In the genomic region with DNA sequence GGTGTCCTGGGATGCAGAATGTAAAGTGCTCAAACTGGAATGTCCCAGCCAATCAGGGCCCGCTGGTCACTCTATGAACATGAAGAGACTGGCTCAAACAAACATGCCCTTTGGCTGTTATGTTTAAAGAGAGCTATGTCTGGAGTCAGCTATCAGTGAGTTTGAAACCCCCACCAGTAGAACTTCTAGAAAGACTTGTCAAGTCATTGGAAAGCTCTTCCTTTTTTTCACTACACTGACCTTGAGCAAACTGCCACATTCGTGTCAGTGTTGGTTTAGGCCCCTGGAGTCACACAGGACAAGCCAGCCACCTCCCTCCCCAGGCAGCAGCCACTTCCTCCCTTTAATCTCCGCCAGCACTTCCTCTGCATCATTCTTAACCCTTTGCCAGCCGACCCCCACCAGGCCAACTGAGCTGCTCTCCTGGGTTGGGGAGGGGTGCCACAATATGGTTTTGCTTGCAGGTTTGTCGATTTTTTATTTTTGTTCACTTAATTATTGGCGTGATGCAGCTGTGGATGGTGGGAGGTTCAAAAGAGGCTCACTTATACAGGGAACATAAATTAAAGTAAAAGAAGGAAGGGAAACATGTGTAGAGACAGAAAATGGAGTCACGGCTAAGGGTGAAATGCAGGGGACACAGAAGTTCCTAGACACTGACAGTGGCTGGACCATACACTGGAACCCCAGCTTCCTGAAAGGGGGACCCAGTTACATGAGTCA, we compare ENCODE assay signal across 9 cellular contexts. TPM values are rescaled to one million over a fixed set of nuclear protein-coding genes. Genes with fewer than 3 reads are reported as not detected.
DNase-seq lines count a peak whose midpoint lies in the region; TF ChIP-seq lines count a peak whose summit lies in the region.
"Had no signal": no experiment of that assay in that cellular context is flagged by ENCODE, and none has a peak within 500 bp of the region (broad histone marks: within the 10 kb centered on the region; RNA-seq: fewer than 3 reads in every experiment).

No MANE protein-coding gene starts in this region.

- peaks cover 0 to 7% of the 10 kb centered on the region in 2 experiments; a peak in 1 of 5 replicates for H3K9me3 Mint-ChIP-seq in H9

- no peaks in the 10 kb centered on the region for H3K79me1 ChIP-seq in H9 (ENCODE audit: insufficient read depth, low read depth, low read length, poor library complexity, severe bottlenecking)

- H3K9ac ChIP-seq in colonic mucosa (ENCODE audit: low read depth in 2 of 2, low read length in 2 of 2), result peak overlapping the region in 1 of 2 donors; percentile 18
- no peak overlapping the region for H3K9ac ChIP-seq in muscle layer of colon (ENCODE audit: low read length)
- H3K9ac ChIP-seq in H9 (ENCODE audit: extremely low read depth, insufficient read length, low read length), result no peak overlapping the region

- no peaks in the 10 kb centered on the region for H3K9me2 ChIP-seq in PC-9 (ENCODE audit: insufficient read depth)

- no peak overlapping the region for H2BK15ac ChIP-seq in H9 (ENCODE audit: low read depth, low read length)

- H3K9me3 ChIP-seq in colonic mucosa, result no peaks in the 10 kb centered on the region
- no peaks in the 10 kb centered on the region for H3K9me3 ChIP-seq in muscle layer of colon (ENCODE audit: low read length)
- H3K9me3 ChIP-seq in H9 (ENCODE audit: control insufficient read depth, low read depth, low read length), result no peaks in the 10 kb centered on the region
- H3K9me3 ChIP-seq in PC-9 (ENCODE audit: insufficient read depth, low read depth), result no peaks in the 10 kb centered on the region

- H4K20me1 ChIP-seq in H9 (ENCODE audit: control insufficient read depth, insufficient read depth, insufficient read length) (no peaks in the 10 kb centered on the region), PC-9 (ENCODE audit: insufficient read depth) (no peaks in the 10 kb centered on the region)

- H3K27ac Mint-ChIP-seq in H9, result peak overlapping the region in 1 of 3 experiments; percentile 10; a peak in 2 of 7 replicates

- H3K18ac ChIP-seq in H9 (ENCODE audit: insufficient read length, low read depth, low read length), result no peak overlapping the region

- no peaks in the 10 kb centered on the region for H3K4me1 ChIP-seq in colonic mucosa
- peaks cover 40% of the 10 kb centered on the region for H3K4me1 ChIP-seq in muscle layer of colon (ENCODE audit: insufficient read depth, low read length)
- peaks cover 22% of the 10 kb centered on the region for H3K4me1 ChIP-seq in H9 (ENCODE audit: insufficient read depth, low read length)
- H3K4me1 ChIP-seq in PC-9 (replicated peaks; ENCODE audit: insufficient read depth), result no peaks in the 10 kb centered on the region

- H4K5ac ChIP-seq in H9 (ENCODE audit: insufficient read length, low read depth, low read length), result no peak overlapping the region

- H3K23me2 ChIP-seq in H9 (ENCODE audit: insufficient read length, low read depth, low read length, poor library complexity, severe bottlenecking), result no peaks in the 10 kb centered on the region

- H3K36me3 ChIP-seq in colonic mucosa, result no peaks in the 10 kb centered on the region
- no peaks in the 10 kb centered on the region for H3K36me3 ChIP-seq in muscle layer of colon (ENCODE audit: insufficient read depth, low read length)
- no peaks in the 10 kb centered on the region for H3K36me3 ChIP-seq in PC-9 (ENCODE audit: low read depth)

- H2AK5ac ChIP-seq in H9 (ENCODE audit: insufficient read length, low read length), result no peak overlapping the region

- TF ChIP-seq CTCF in colonic mucosa (IDR thresholded peaks at IDR 0.05) (no peak), H9 (conservative IDR thresholded peaks at IDR 0.05) (no peak), PC-9 (conservative IDR thresholded peaks at IDR 0.05) (no peak)

- POLR2A ChIA-PET in PC-9 (lab: Charles Lee; ENCODE audit: unreplicated experiment), result no interaction called here

- no peak overlapping the region for H3K23ac ChIP-seq in H9 (ENCODE audit: insufficient read length, low read depth, low read length)

- H3K27me3 ChIP-seq in colonic mucosa (no peaks in the 10 kb centered on the region), muscle layer of colon (ENCODE audit: control insufficient read depth in 1 of 2, insufficient read depth in 2 of 2, low read length in 2 of 2) (no peaks in the 10 kb centered on the region), H9 (ENCODE audit: insufficient read depth, low read length) (no peaks in the 10 kb centered on the region), PC-9 (ENCODE audit: insufficient read depth, low read depth) (peaks cover 17% of the 10 kb centered on the region)

- no peaks in the 10 kb centered on the region for H3K27me3 Mint-ChIP-seq in H9 (ENCODE audit: low read depth)

- no TSS peak for BruUV-seq in PC-9 (replicated peaks; lab: Mats Ljungman, UMichigan)

- WGBS in H9 (ENCODE audit: extremely low coverage, insufficient read length, low lambda C conversion rate), result no CpG with 5 or more reads among the region's 7 CpGs

- H2BK120ac ChIP-seq in H9 (ENCODE audit: low read depth, low read length, poor library complexity, severe bottlenecking), result no peak overlapping the region

- H3K4me1 Mint-ChIP-seq in H9, result peaks cover 27 to 32% of the 10 kb centered on the region in 2 experiments

- no peaks in the 10 kb centered on the region for H3F3A ChIP-seq in PC-9 (ENCODE audit: insufficient read depth, low read depth)

- no peak overlapping the region for H2BK20ac ChIP-seq in H9 (ENCODE audit: low read depth, low read length, poor library complexity, severe bottlenecking)

- H3K56ac ChIP-seq in H9 (ENCODE audit: insufficient read length, low read depth, low read length), result no peak overlapping the region

- CTCF ChIA-PET in PC-9 (lab: Charles Lee), result interaction anchor here (0.6 kb wide), 1 partner anchor 638 kb away, joined by 3 read pairs; no protein-coding TSS in a partner anchor

- DNase-seq in C1 segment of cervical spinal cord (lab: John Stamatoyannopoulos, UW) (peak in 8 of 14 donors; percentile 19 to 49 (median 28)), MV-4-11 (lab: John Stamatoyannopoulos, UW) (peak; percentile 97), colonic mucosa (no peak), H9 (no peak), COLO668 (lab: John Stamatoyannopoulos, UW; ENCODE audit: unreplicated experiment) (no peak), PC-9 (no peak), NCI-H82 treated with DMSO at 0.1 percent for 48 hours (lab: John Stamatoyannopoulos, UW; ENCODE audit: unreplicated experiment) (no peak)

- H4K8ac ChIP-seq in H9 (replicated peaks; ENCODE audit: insufficient read length, low read depth, low read length), result no peak overlapping the region

- H3K4me2 ChIP-seq in H9 (ENCODE audit: insufficient read depth, insufficient read length, low read length) (no peak overlapping the region), PC-9 (no peak overlapping the region)

- intact Hi-C loops in colonic mucosa (cut with DNase I), result no loop called here
- intact Hi-C loops in PC-9 (cut with micrococcal nuclease; ENCODE audit: unreplicated experiment), result no loop called here

- no peak overlapping the region for H3K4me3 Mint-ChIP-seq in H9

- no peak overlapping the region for H2BK12ac ChIP-seq in H9 (ENCODE audit: insufficient read length, low read depth, low read length)

- no peak overlapping the region for H3T11ph ChIP-seq in H9 (ENCODE audit: low read length)

- H3K14ac ChIP-seq in H9 (ENCODE audit: insufficient read depth, low read length), result no peak overlapping the region

- H2AFZ ChIP-seq in H9 (ENCODE audit: low read length) (no peak overlapping the region), PC-9 (no peak overlapping the region)

- H2BK5ac ChIP-seq in H9 (ENCODE audit: insufficient read length, low read length), result no peak overlapping the region

- H3K79me2 ChIP-seq in H9 (ENCODE audit: insufficient read depth, low read length) (no peaks in the 10 kb centered on the region), PC-9 (ENCODE audit: low read depth) (no peaks in the 10 kb centered on the region)

- H3K27ac ChIP-seq in colonic mucosa (peak overlapping the region; percentile 19), muscle layer of colon (ENCODE audit: low read depth, low read length) (peak overlapping the region; percentile 25), H9 (ENCODE audit: insufficient read length, low read depth, low read length) (no peak overlapping the region), PC-9 (no peak overlapping the region)
- H3K27ac ChIP-seq: SK-N-MC had no signal

- H3K36me3 Mint-ChIP-seq in H9 (ENCODE audit: insufficient read depth in 1 of 3, low read depth in 3 of 3), result no peaks in the 10 kb centered on the region; a peak in 1 of 7 replicates

- no peak overlapping the region for H4K91ac ChIP-seq in H9 (ENCODE audit: insufficient read length, low read depth, low read length)

- no peak overlapping the region for H3K4me3 ChIP-seq in colonic mucosa
- no peak overlapping the region for H3K4me3 ChIP-seq in muscle layer of colon (ENCODE audit: low read depth in 1 of 2, low read length in 2 of 2)
- H3K4me3 ChIP-seq in PC-9, result no peak overlapping the region
- H3K4me3 ChIP-seq: SK-N-MC had no signal

- H3K4ac ChIP-seq in H9 (ENCODE audit: low read depth, low read length), result no peak overlapping the region

RNA-seq across cellular contexts. Expression of gene CMKLR1, which starts 25.3 kb away (rescaled TPM):
- 1 to 10 TPM; 3.0 to 4.9 TPM for total RNA-seq in colonic mucosa
- 0.66 and 0.83 TPM in 2 replicates for total RNA-seq in H9 (2021)
- not detected in 2 replicates for total RNA-seq in PC-9 (2021)

Comparison
In these comparisons a context has a peak if more than half of its experiments do, and no peak if none do; other contexts are left out.
1. DNase-seq: peak in C1 segment of cervical spinal cord (8 of 14) and MV-4-11 (single experiment); none in colonic mucosa (single experiment), H9 (single experiment), COLO668 (single experiment), PC-9 (0 of 2) and NCI-H82 treated with DMSO at 0.1 percent for 48 hours (single experiment).
2. H3K27ac ChIP-seq: peak in colonic mucosa (single experiment) and muscle layer of colon (single experiment); none in H9 (single experiment) and PC-9 (single experiment).